8 cellular contexts compared by ENCODE assay signal in the genomic region with DNA sequence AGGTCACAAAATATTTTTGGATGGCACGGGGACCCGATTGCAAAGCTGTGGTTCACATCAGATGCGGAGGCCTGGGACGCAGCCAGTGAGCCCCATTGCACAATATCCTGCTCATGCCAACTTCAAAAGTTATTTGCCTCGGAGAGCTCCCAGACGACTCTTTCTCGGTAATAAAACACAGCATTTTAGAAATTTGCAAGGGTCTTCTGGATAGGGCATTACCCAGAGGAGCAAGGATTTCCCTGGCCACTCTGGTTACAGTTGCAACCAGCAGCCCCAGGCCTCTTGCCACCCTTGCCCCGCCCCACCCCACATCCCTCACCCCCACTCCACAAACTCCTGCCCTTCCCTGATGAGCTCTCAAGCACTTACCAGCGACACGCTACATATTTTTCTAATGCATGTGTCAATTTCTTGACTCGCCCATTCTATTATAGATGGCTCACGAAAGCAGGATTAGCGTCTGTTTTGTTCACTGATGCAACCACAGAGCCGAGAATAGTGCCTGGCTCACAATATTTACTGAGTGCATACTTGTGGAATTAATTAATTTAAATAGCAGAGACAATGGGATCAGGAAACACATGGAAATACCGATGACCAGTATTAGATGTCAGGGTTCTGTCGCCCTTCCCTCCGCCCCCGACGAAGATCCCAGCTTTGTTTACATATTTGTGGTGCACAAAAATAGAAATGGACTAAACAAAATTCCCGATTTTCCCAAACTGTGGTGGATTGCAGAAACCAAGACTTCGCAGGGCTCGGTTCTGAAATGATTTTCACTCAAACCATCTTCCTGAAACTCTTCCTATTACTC.
DNase-seq lines count a peak whose midpoint lies in the region; ATAC-seq and TF ChIP-seq lines count a peak whose summit lies in the region.

No MANE protein-coding gene starts in this region.

- H3K9me3 ChIP-seq in RWPE2 (ENCODE audit: severe bottlenecking), result no peaks in the 10 kb centered on the region
- no peaks in the 10 kb centered on the region for H3K9me3 ChIP-seq in skeletal muscle satellite cell (replicated peaks; ENCODE audit: low read length)

- peak; percentile 81 to 90 for DNase-seq in HL-60 (ENCODE audit: low read depth in 1 of 2, low spot score in 1 of 2)
- DNase-seq in RWPE2 (ENCODE audit: low spot score), result no peak
- peak; percentile 59 for DNase-seq in fibroblast of the conjunctiva (ENCODE audit: low read depth)
- DNase-seq in cortex of kidney (lab: John Stamatoyannopoulos, UW), result no peak
- no peak for DNase-seq in NCI-H1436 (lab: John Stamatoyannopoulos, UW)

- peak overlapping the region; percentile 47 for H3K9ac ChIP-seq in skeletal muscle satellite cell (ENCODE audit: low read depth, low read length)

- H3K27me3 ChIP-seq in HL-60 (ENCODE audit: insufficient read depth, poor library complexity, severe bottlenecking) (no peaks in the 10 kb centered on the region), RWPE2 (ENCODE audit: insufficient read depth, poor library complexity, severe bottlenecking) (no peaks in the 10 kb centered on the region), skeletal muscle satellite cell (ENCODE audit: control insufficient read depth, insufficient read depth, low read length) (no peaks in the 10 kb centered on the region)

- H3K4me3 ChIP-seq in HL-60 (replicated peaks; ENCODE audit: insufficient read depth, low read length) (peak overlapping the region; percentile 16), RWPE2 (ENCODE audit: severe bottlenecking) (no peak overlapping the region), skeletal muscle satellite cell (ENCODE audit: low read length) (peak overlapping the region; percentile 44)

- ATAC-seq in RWPE2 (ENCODE audit: low read depth) (peak; percentile 87), HG03469 (IDR thresholded peaks at IDR 0.05; ENCODE audit: unreplicated experiment) (no peak), HG02763 (IDR thresholded peaks at IDR 0.05; ENCODE audit: unreplicated experiment) (no peak)

- H3K36me3 ChIP-seq in RWPE2 (ENCODE audit: low read depth) (no peaks in the 10 kb centered on the region), skeletal muscle satellite cell (ENCODE audit: insufficient read depth, low read length) (no peaks in the 10 kb centered on the region)

- H3K4me1 ChIP-seq in RWPE2 (ENCODE audit: insufficient read depth, poor library complexity, severe bottlenecking), result peaks cover 36% of the 10 kb centered on the region
- H3K4me1 ChIP-seq in skeletal muscle satellite cell (ENCODE audit: control insufficient read depth, insufficient read depth, low read length), result peaks cover 29% of the 10 kb centered on the region

- H3K27ac ChIP-seq in HL-60 (replicated peaks) (peak overlapping the region; percentile 81), RWPE2 (ENCODE audit: poor library complexity, severe bottlenecking) (peak overlapping the region; percentile 72)

- TF ChIP-seq CTCF in HL-60 (IDR thresholded peaks at IDR 0.05; ENCODE audit: insufficient read depth, low read length), result no peak
- no peak for TF ChIP-seq CTCF in RWPE2 (IDR thresholded peaks at IDR 0.05; ENCODE audit: poor library complexity, severe bottlenecking)

- H3K4me2 ChIP-seq in skeletal muscle satellite cell (ENCODE audit: low read length), result peak overlapping the region; percentile 73

Comparison
In these comparisons a context has a peak if more than half of its experiments do, and no peak if none do; other contexts are left out.
1. DNase-seq: peak in HL-60 (2 of 2) and fibroblast of the conjunctiva (single experiment); none in RWPE2 (single experiment), cortex of kidney (single experiment) and NCI-H1436 (single experiment).